ENCODE assay signal across 23 cellular contexts in genomic region chr1:115144176-115144575, GRCh38. TPM values are rescaled to one million over a fixed set of nuclear protein-coding genes. Genes with fewer than 3 reads are reported as not detected.
"Had no signal": no experiment of that assay in that cellular context is flagged by ENCODE, and none has a peak within 500 bp of the region (broad histone marks: within the 10 kb centered on the region; RNA-seq: fewer than 3 reads in every experiment).

No MANE protein-coding gene starts in this region.

- H3K27me3 ChIP-seq: adrenal gland, breast epithelium, Peyer's patch had no signal

- DNase-seq: activated CD4-positive, alpha-beta T cell treated with anti-CD3 and anti-CD28 coated beads for 48 hours; activated CD4-positive, alpha-beta T cell treated with anti-CD3 and anti-CD28 coated beads, Interleukin-2, amount 50 U/mL, for 4 hours; activated CD4-positive, CD25-positive, alpha-beta regulatory T cell treated with anti-CD3 and anti-CD28 coated beads, Interleukin-2, amount 50 U/mL, for 72 hours; activated CD8-positive, alpha-beta memory T cell treated with anti-CD3 and anti-CD28 coated beads, Interleukin-2, amount 50 U/mL, for 48 hours; activated CD8-positive, alpha-beta T cell treated with anti-CD3 and anti-CD28 coated beads, Interleukin-2, amount 10 ng/mL, durations not matched to agents 7 days and 5 days; activated naive CD4-positive, alpha-beta T cell treated with anti-CD3 and anti-CD28 coated beads, Interleukin-2, amount 50 U/mL, for 16 hours; activated naive CD8-positive, alpha-beta T cell treated with anti-CD3 and anti-CD28 coated beads, Interleukin-2, amount 10 ng/mL, durations not matched to agents 7 days and 5 days; activated T-cell treated with anti-CD3 and anti-CD28 coated beads, Interleukin-2, amount 50 U/mL, for 1 hour; adrenal gland; anterior cingulate cortex; caudate nucleus; Karpas-422; MM.1S; NCI-H187 treated with DMSO at 0.1 percent for 48 hours; NCI-H2171; NCI-H2227 treated with DMSO at 0.1 percent for 48 hours; NCI-H446 treated with DMSO at 0.1 percent for 48 hours; NK-92 treated with Interleukin-12 subunit alpha and Interleukin-12 subunit beta, amount 100 ng/mL, for 24 hours; OCI-M1; Peyer's patch had no signal

- H3K27ac ChIP-seq: adrenal gland, breast epithelium, Peyer's patch had no signal

- H3K4me3 ChIP-seq: adrenal gland, breast epithelium, K562, Peyer's patch had no signal

- H3K4me1 ChIP-seq: adrenal gland, breast epithelium, Peyer's patch had no signal

- H3K36me3 ChIP-seq: adrenal gland, breast epithelium, Peyer's patch had no signal

- ATAC-seq: activated CD8-positive, alpha-beta T cell treated with anti-CD3 and anti-CD28 coated beads, Interleukin-2, amount 10 ng/mL, durations not matched to agents 7 days and 5 days; K562 had no signal

- H3K9me3 ChIP-seq: adrenal gland, breast epithelium, Peyer's patch had no signal

RNA-seq across cellular contexts. Expression of gene TSPAN2, which starts 54.9 kb away (rescaled TPM):
- total RNA-seq: K562, SK-MEL-5 had no signal
